In the genomic region with DNA sequence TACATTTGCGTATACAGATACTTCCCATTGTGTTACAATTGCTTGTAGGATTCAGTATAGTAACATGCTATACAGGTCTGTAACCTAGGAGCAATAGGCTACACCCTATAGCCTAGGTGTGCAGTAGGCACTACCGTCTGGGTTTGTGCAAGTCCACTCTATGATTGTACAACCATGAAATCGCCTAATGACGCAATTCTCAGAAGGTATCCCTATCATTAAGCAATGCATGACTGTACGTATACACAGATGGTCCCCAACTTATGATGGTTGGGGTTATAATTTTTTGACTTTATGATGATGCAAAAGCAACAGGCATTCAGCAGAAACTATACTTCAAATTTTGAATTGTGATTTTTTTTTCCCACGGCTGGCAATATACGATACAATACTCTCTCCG, we compare ENCODE assay signal across 8 cellular contexts.
"Had no signal": no experiment of that assay in that cellular context is flagged by ENCODE, and none has a peak within 500 bp of the region (broad histone marks: within the 10 kb centered on the region; RNA-seq: fewer than 3 reads in every experiment).

No MANE protein-coding gene starts in this region.

- FAIRE-seq: G401.6, GM12878, GM12891, GM12892, GM18507, GM19239 had no signal

- ATAC-seq: GM12878 had no signal

- DNase-seq: GDM1, GF-D8 had no signal

- H3K4me3 ChIP-seq: GM12878 had no signal
